ENCODE assay signal across 35 cellular contexts in genomic region chr5:130321931-130322330, GRCh38.
"Had no signal": no experiment of that assay in that cellular context is flagged by ENCODE, and none has a peak within 500 bp of the region (broad histone marks: within the 10 kb centered on the region; RNA-seq: fewer than 3 reads in every experiment).

No MANE protein-coding gene starts in this region.

- H3K4me3 ChIP-seq: MG63 had no signal

- DNase-seq: Karpas-422, Kasumi-1, MG63, MM.1S, MV-4-11, NCI-H1048, NCI-H1092, NCI-H1092 treated with DMSO at 0.1 percent for 48 hours, NCI-H1105, NCI-H1105 treated with DMSO at 0.1 percent for 48 hours, NCI-H1417, NCI-H1417 treated with DMSO at 0.1 percent for 48 hours, NCI-H1436, NCI-H1436 treated with DMSO at 0.1 percent for 48 hours, NCI-H146, NCI-H1694, NCI-H1694 treated with DMSO at 0.1 percent for 48 hours, NCI-H187, NCI-H187 treated with DMSO at 0.1 percent for 48 hours, NCI-H1930, NCI-H2029, NCI-H2029 treated with DMSO at 0.1 percent for 48 hours, NCI-H2081, NCI-H2081 treated with DMSO at 0.1 percent for 48 hours, NCI-H2107, NCI-H2171, NCI-H2171 treated with DMSO at 0.1 percent for 48 hours, NCI-H2227 treated with DMSO at 0.1 percent for 48 hours, NCI-H226, NCI-H345, NCI-H446, NCI-H446 treated with DMSO at 0.1 percent for 48 hours, NCI-H510A, NCI-H510A treated with DMSO at 0.1 percent for 48 hours, NCI-H524 had no signal

- H3K36me3 ChIP-seq: MG63 had no signal

- H3K27me3 ChIP-seq: MG63 had no signal
